In the genomic region with DNA sequence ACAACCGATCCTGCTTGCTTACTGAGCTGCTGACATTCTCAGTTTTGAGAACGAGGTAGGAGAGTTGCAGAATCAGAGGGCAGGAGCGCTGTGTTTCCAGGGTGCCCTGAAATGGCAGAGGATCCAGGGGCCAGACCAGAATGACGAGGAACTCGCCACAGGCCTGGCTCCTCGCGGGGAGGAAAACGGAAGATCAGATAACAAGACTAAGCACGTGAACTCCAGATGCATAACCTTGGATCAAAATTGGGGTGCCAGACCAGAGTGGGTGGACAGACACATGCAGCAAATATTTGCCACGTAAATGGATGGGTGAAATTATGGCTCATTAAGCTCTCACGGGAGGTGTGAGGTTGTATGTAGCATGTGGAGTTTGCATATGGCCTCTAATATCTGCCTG, we compare ENCODE assay signal across 13 cellular contexts. TPM values are rescaled to one million over a fixed set of nuclear protein-coding genes. Genes with fewer than 3 reads are reported as not detected.
DNase-seq lines count a peak whose midpoint lies in the region; ATAC-seq and TF ChIP-seq lines count a peak whose summit lies in the region.
"Had no signal": no experiment of that assay in that cellular context is flagged by ENCODE, and none has a peak within 500 bp of the region (broad histone marks: within the 10 kb centered on the region; RNA-seq: fewer than 3 reads in every experiment).

No MANE protein-coding gene starts in this region.

- H2AFZ ChIP-seq in SK-N-SH (ENCODE audit: low read depth) = no peak overlapping the region

- no peak for TF ChIP-seq RAD21 in SK-N-SH (IDR thresholded peaks at IDR 0.05; ENCODE audit: low read length)

- H4K20me1 ChIP-seq in SK-N-SH (ENCODE audit: insufficient read depth) = peaks cover 90% of the 10 kb centered on the region

- CTCF ChIA-PET in SK-N-SH (lab: Yijun Ruan, JAX) = interaction anchor here (1.0 to 4.7 kb wide), 6 partner anchors 9 to 276 kb away, joined by 3 to 33 read pairs (median 4); a partner anchor contains a TSS

- no peak for TF ChIP-seq CTCF in SK-N-SH (IDR thresholded peaks at IDR 0.05)

- no peaks in the 10 kb centered on the region for H3K27me3 Mint-ChIP-seq in activated T-helper 17 cell treated with anti-CD3 and anti-CD28 coated beads, Interleukin-2, amount 50 U/mL, for 72 hours
- H3K27me3 Mint-ChIP-seq: activated B cell treated with CpG ODN at 0.5 μM for 24 hours had no signal

- ATAC-seq in SK-N-SH treated with all-trans-retinoic acid at 6 μM for 48 hours = no peak
- ATAC-seq in activated T-helper 17 cell treated with anti-CD3 and anti-CD28 coated beads, Interleukin-2, amount 50 U/mL, for 72 hours (replicated peaks) = no peak
- no peak for ATAC-seq in stimulated activated effector memory CD8-positive, alpha-beta T cell treated with anti-CD3 and anti-CD28 coated beads, Interleukin-12 subunit alpha, Interleukin-12 subunit beta, amount 100 ng/mL, for 72 hours
- ATAC-seq: foreskin keratinocyte had no signal

- H3F3A ChIP-seq in SK-N-SH (replicated peaks; ENCODE audit: insufficient read depth) = peaks cover 22% of the 10 kb centered on the region

- TF ChIP-seq EP300 in SK-N-SH (IDR thresholded peaks at IDR 0.05; ENCODE audit: borderline replicate concordance in 1 of 2, low read depth in 1 of 2, low read length in 1 of 2) = no peak

- peaks cover 93% of the 10 kb centered on the region for H3K79me2 ChIP-seq in SK-N-SH (ENCODE audit: insufficient read depth)

- H3K27ac Mint-ChIP-seq in activated T-helper 17 cell treated with anti-CD3 and anti-CD28 coated beads, Interleukin-2, amount 50 U/mL, for 72 hours = peak overlapping the region; percentile 94
- peak overlapping the region; percentile 94 for H3K27ac Mint-ChIP-seq in stimulated activated effector memory CD8-positive, alpha-beta T cell treated with anti-CD3 and anti-CD28 coated beads, Interleukin-12 subunit alpha, Interleukin-12 subunit beta, amount 100 ng/mL, for 72 hours
- H3K27ac Mint-ChIP-seq: activated B cell treated with CpG ODN at 0.5 μM for 24 hours had no signal

- no peaks in the 10 kb centered on the region for H3K9me2 ChIP-seq in SK-N-SH

- H3K4me1 ChIP-seq in SK-N-SH (ENCODE audit: control insufficient read depth in 1 of 2, insufficient read depth in 2 of 2, low read depth in 1 of 2, low read length in 1 of 2) = peaks cover 33 to 57% of the 10 kb centered on the region in 2 experiments
- H3K4me1 ChIP-seq: foreskin keratinocyte had no signal

- H3K9me3 ChIP-seq in SK-N-SH = no peaks in the 10 kb centered on the region

- peak overlapping the region; percentile 76 for H3K4me3 Mint-ChIP-seq in activated T-helper 17 cell treated with anti-CD3 and anti-CD28 coated beads, Interleukin-2, amount 50 U/mL, for 72 hours
- H3K4me3 Mint-ChIP-seq in stimulated activated effector memory CD8-positive, alpha-beta T cell treated with anti-CD3 and anti-CD28 coated beads, Interleukin-12 subunit alpha, Interleukin-12 subunit beta, amount 100 ng/mL, for 72 hours = peak overlapping the region; percentile 55
- H3K4me3 Mint-ChIP-seq: activated B cell treated with CpG ODN at 0.5 μM for 24 hours had no signal

- H3K36me3 Mint-ChIP-seq in activated T-helper 17 cell treated with anti-CD3 and anti-CD28 coated beads, Interleukin-2, amount 50 U/mL, for 72 hours (ENCODE audit: low read depth) = peaks cover 85% of the 10 kb centered on the region
- H3K36me3 Mint-ChIP-seq in stimulated activated effector memory CD8-positive, alpha-beta T cell treated with anti-CD3 and anti-CD28 coated beads, Interleukin-12 subunit alpha, Interleukin-12 subunit beta, amount 100 ng/mL, for 72 hours = peaks cover 47% of the 10 kb centered on the region

- H3K9me3 Mint-ChIP-seq in activated T-helper 17 cell treated with anti-CD3 and anti-CD28 coated beads, Interleukin-2, amount 50 U/mL, for 72 hours = no peaks in the 10 kb centered on the region
- H3K9me3 Mint-ChIP-seq in stimulated activated effector memory CD8-positive, alpha-beta T cell treated with anti-CD3 and anti-CD28 coated beads, Interleukin-12 subunit alpha, Interleukin-12 subunit beta, amount 100 ng/mL, for 72 hours = no peaks in the 10 kb centered on the region
- H3K9me3 Mint-ChIP-seq: activated B cell treated with CpG ODN at 0.5 μM for 24 hours had no signal

- H3K27me3 ChIP-seq in SK-N-SH (ENCODE audit: insufficient read depth) = no peaks in the 10 kb centered on the region
- H3K27me3 ChIP-seq: foreskin keratinocyte had no signal

- peaks cover 4 to 11% of the 10 kb centered on the region in 2 experiments for H3K36me3 ChIP-seq in SK-N-SH (replicated peaks in 1 of 2; ENCODE audit: control insufficient read depth in 1 of 2, insufficient read depth in 2 of 2, low read length in 1 of 2)

- 74% methylated on average over 11 of the region's 11 CpGs for WGBS in SK-N-SH (ENCODE audit: low lambda C conversion rate)

- H3K4me2 ChIP-seq in SK-N-SH = no peak overlapping the region

- H3K4me1 Mint-ChIP-seq in activated T-helper 17 cell treated with anti-CD3 and anti-CD28 coated beads, Interleukin-2, amount 50 U/mL, for 72 hours = peaks cover 64% of the 10 kb centered on the region
- peaks cover 75% of the 10 kb centered on the region for H3K4me1 Mint-ChIP-seq in stimulated activated effector memory CD8-positive, alpha-beta T cell treated with anti-CD3 and anti-CD28 coated beads, Interleukin-12 subunit alpha, Interleukin-12 subunit beta, amount 100 ng/mL, for 72 hours

- peak; percentile 57 for DNase-seq in SK-N-SH
- peak; percentile 51 for DNase-seq in iris pigment epithelial cell (ENCODE audit: low read depth)
- no peak for DNase-seq in stimulated activated effector memory CD8-positive, alpha-beta T cell treated with anti-CD3 and anti-CD28 coated beads, Interleukin-12 subunit alpha, Interleukin-12 subunit beta, amount 100 ng/mL, for 72 hours (ENCODE audit: low spot score in 2 of 2)
- no peak for DNase-seq in CD1c-positive myeloid dendritic cell (ENCODE audit: extremely low spot score)
- no peak for DNase-seq in activated CD4-positive, alpha-beta T cell treated with anti-CD3 and anti-CD28 coated beads, Interleukin-2, amount 50 U/mL, for 4 hours
- no peak for DNase-seq in HCEC 1CT
- DNase-seq: 8988T; activated B cell treated with CpG ODN at 0.5 μM for 24 hours; DMS153; foreskin keratinocyte; stimulated activated CD4-positive, alpha-beta T cell treated with anti-CD3 and anti-CD28 coated beads, Interleukin-4, amount 100 ng/mL, for 1 hour had no signal

- H3K9ac ChIP-seq in SK-N-SH = no peak overlapping the region

- no peak overlapping the region for H3K4me3 ChIP-seq in SK-N-SH (ENCODE audit: low read depth in 2 of 2, low read length in 1 of 2)

- peak overlapping the region; percentile 53 to 95; a peak in 3 of 4 replicates for H3K27ac ChIP-seq in SK-N-SH (ENCODE audit: low read depth in 2 of 2, low read length in 1 of 2)
- H3K27ac ChIP-seq: foreskin keratinocyte had no signal

- POLR2A ChIA-PET in SK-N-SH (lab: Yijun Ruan, JAX) = interaction anchor here (1.7 kb wide), 1 partner anchor 159 kb away, joined by 18 read pairs; a partner anchor contains a TSS

TF ChIP-seq in SK-N-SH, 30 proteins besides CTCF, POLR2A, EP300 and RAD21 (continues in another document):
- TF ChIP-seq TAF1 (IDR thresholded peaks at IDR 0.05; ENCODE audit: borderline replicate concordance, low read depth, low read length) = no peak
- TF ChIP-seq TCF12 (IDR thresholded peaks at IDR 0.05) = peak; percentile 29; the same call in 1 of the 2 replicates
- no peak for TF ChIP-seq GABPA (IDR thresholded peaks at IDR 0.05; ENCODE audit: low read depth)
- TF ChIP-seq TEAD4 (IDR thresholded peaks at IDR 0.05; ENCODE audit: borderline replicate concordance, insufficient read depth) = no peak
- TF ChIP-seq RXRA (IDR thresholded peaks at IDR 0.05; ENCODE audit: borderline replicate concordance, low read depth) = no peak
- no peak for TF ChIP-seq FOSL2 (IDR thresholded peaks at IDR 0.05; ENCODE audit: borderline replicate concordance, low read depth)
- no peak for TF ChIP-seq SMC3 (IDR thresholded peaks at IDR 0.05; ENCODE audit: low read depth, low read length)
- TF ChIP-seq MXI1 (IDR thresholded peaks at IDR 0.05; ENCODE audit: low read depth, low read length) = peak; percentile 70; the same call in 1 of the 2 replicates
- TF ChIP-seq CHD2 (IDR thresholded peaks at IDR 0.05; ENCODE audit: low read length, partially characterized antibody) = no peak

TF ChIP-seq in SK-N-SH treated with all-trans-retinoic acid at 6 μM for 48 hours, 23 proteins besides CTCF, POLR2A, EP300 and RAD21:
- TF ChIP-seq, protein P1, sequence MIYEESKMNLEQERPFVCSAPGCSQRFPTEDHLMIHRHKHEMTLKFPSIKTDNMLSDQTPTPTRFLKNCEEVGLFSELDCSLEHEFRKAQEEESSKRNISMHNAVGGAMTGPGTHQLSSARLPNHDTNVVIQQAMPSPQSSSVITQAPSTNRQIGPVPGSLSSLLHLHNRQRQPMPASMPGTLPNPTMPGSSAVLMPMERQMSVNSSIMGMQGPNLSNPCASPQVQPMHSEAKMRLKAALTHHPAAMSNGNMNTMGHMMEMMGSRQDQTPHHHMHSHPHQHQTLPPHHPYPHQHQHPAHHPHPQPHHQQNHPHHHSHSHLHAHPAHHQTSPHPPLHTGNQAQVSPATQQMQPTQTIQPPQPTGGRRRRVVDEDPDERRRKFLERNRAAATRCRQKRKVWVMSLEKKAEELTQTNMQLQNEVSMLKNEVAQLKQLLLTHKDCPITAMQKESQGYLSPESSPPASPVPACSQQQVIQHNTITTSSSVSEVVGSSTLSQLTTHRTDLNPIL (CRISPR knock-in tag; IDR thresholded peaks at IDR 0.05; ENCODE audit: low read depth) = no peak
- TF ChIP-seq ZNF8 (CRISPR knock-in tag; IDR thresholded peaks at IDR 0.05) (no peak), ZNF70 (CRISPR knock-in tag; IDR thresholded peaks at IDR 0.05) (no peak)

RNA-seq across cellular contexts. Expression of a gene that starts 46.5 kb away (rescaled TPM):
- 33.1 and 33.8 TPM in 2 replicates for polyA plus RNA-seq in SK-N-SH (2012; rRNA removed)
- polyA plus RNA-seq in SK-N-SH (2012; cell fraction: cytosol; rRNA removed) = 41.2 and 43.2 TPM in 2 replicates
- polyA plus RNA-seq in SK-N-SH (2012; cell fraction: nucleus; rRNA removed) = 11.3 and 16.9 TPM in 2 replicates
- total RNA-seq in activated T-helper 17 cell treated with anti-CD3 and anti-CD28 coated beads, Interleukin-2, amount 50 U/mL, for 72 hours = 10 to 100 TPM; 31.3 to 39.2 TPM

Comparison
In these comparisons a context has a peak if more than half of its experiments do, and no peak if none do; other contexts are left out.
1. DNase-seq: peak in SK-N-SH (single experiment) and iris pigment epithelial cell (single experiment); none in stimulated activated effector memory CD8-positive, alpha-beta T cell treated with anti-CD3 and anti-CD28 coated beads, Interleukin-12 subunit alpha, Interleukin-12 subunit beta, amount 100 ng/mL, for 72 hours (0 of 2), CD1c-positive myeloid dendritic cell (single experiment), activated CD4-positive, alpha-beta T cell treated with anti-CD3 and anti-CD28 coated beads, Interleukin-2, amount 50 U/mL, for 4 hours (0 of 2) and HCEC 1CT (single experiment).